ENCODE assay signal across 8 cellular contexts in the genomic region with DNA sequence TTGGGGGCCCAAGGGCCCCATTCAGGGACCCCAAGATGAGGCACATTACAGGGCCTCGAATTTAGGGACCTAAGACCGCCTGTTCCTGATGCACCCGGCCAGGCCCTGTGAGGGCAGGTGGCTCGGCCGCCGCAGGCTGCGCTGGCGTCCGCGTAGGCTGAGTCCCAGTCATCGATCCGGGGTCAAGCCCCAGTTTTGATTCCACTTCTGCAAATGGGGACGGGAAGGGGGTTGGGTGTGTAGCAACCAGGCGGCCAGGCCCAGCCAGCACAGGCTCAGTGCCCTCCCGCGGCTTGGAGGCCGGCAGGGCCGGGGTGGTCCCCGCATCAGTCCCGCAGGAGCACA. TPM values are rescaled to one million over a fixed set of nuclear protein-coding genes. Genes with fewer than 3 reads are reported as not detected.
A peak's percentile ranks its signal among the peaks of the same experiment; 100 is the strongest.
DNase-seq lines count a peak whose midpoint lies in the region; ATAC-seq and TF ChIP-seq lines count a peak whose summit lies in the region.

No MANE protein-coding gene starts in this region.

- WGBS in adrenal gland, 4 donors: 7 to 20% (median 9%) methylated on average over 1 to 20 of the region's 20 CpGs
- 4% methylated on average over 20 of the region's 20 CpGs for WGBS in liver
- 19% methylated on average over 12 of the region's 20 CpGs; no CpG with 5 or more reads in 1 of the 2 donors for WGBS in upper lobe of left lung, 2 donors

- peak overlapping the region; percentile 59 for H3K4me3 ChIP-seq in AG04449 (ENCODE audit: low read depth, low read length)
- H3K4me3 ChIP-seq in HFF-Myc (replicated peaks; ENCODE audit: low read depth, low read length): peak overlapping the region; percentile 45
- H3K4me3 ChIP-seq in adrenal gland: peak overlapping the region in 3 of 4 donors; percentile 40 to 59 (median 46)
- peak overlapping the region; percentile 76 to 87 (median 84) for H3K4me3 ChIP-seq in liver (ENCODE audit: low read depth in 1 of 3, low read length in 3 of 3)
- peak overlapping the region; percentile 44 to 59 (median 58) for H3K4me3 ChIP-seq in upper lobe of left lung

- no peak for TF ChIP-seq RAD21 in liver (IDR thresholded peaks at IDR 0.05)

- TF ChIP-seq EP300 in upper lobe of left lung (IDR thresholded peaks at IDR 0.05): no peak

- TF ChIP-seq POLR2A in adrenal gland (IDR thresholded peaks at IDR 0.05) (no peak), upper lobe of left lung (IDR thresholded peaks at IDR 0.05) (no peak)

- intact Hi-C loops in adrenal gland (cut with DNase I): no loop called here

- peak in 1 of 2 donors; percentile 81 for ATAC-seq in upper lobe of left lung (ENCODE audit: low FRiP score in 2 of 2)

- POLR2A ChIA-PET in AG04449 (lab: Yijun Ruan, JAX): no interaction called here

- H3K36me3 ChIP-seq in adrenal gland (replicated peaks in 1 of 2): peaks cover 0 to 2% of the 10 kb centered on the region in 2 donors
- H3K36me3 ChIP-seq in liver (ENCODE audit: control insufficient read depth in 4 of 4, insufficient read depth in 3 of 4, low read depth in 1 of 4, low read length in 3 of 4): peaks cover 0 to 6% (median 4%) of the 10 kb centered on the region in 4 donors
- H3K36me3 ChIP-seq in upper lobe of left lung: no peaks in the 10 kb centered on the region

- H3K9me3 ChIP-seq in adrenal gland (replicated peaks in 1 of 3) (no peaks in the 10 kb centered on the region), liver (ENCODE audit: control insufficient read depth in 4 of 4, low read length in 3 of 4) (no peaks in the 10 kb centered on the region), upper lobe of left lung (no peaks in the 10 kb centered on the region)

- CTCF ChIA-PET in AG04449 (lab: Yijun Ruan, JAX): no interaction called here

- H3K27ac ChIP-seq in adrenal gland: peak overlapping the region in 4 of 5 donors; percentile 55 to 89 (median 79)
- H3K27ac ChIP-seq in liver (ENCODE audit: low read depth in 1 of 2, low read length in 2 of 2): peak overlapping the region; percentile 91
- peak overlapping the region; percentile 72 to 86 (median 84) for H3K27ac ChIP-seq in upper lobe of left lung

- H3K4me1 ChIP-seq in adrenal gland (replicated peaks in 1 of 2): peaks cover 9 to 15% of the 10 kb centered on the region in 2 donors
- peaks cover 0 to 33% (median 27%) of the 10 kb centered on the region in 4 donors for H3K4me1 ChIP-seq in liver (ENCODE audit: control insufficient read depth in 4 of 4, insufficient read depth in 4 of 4, low read length in 3 of 4)
- peaks cover 0 to 25% (median 3%) of the 10 kb centered on the region in 4 donors for H3K4me1 ChIP-seq in upper lobe of left lung

- no peak for TF ChIP-seq CTCF in AG04449 (IDR thresholded peaks at IDR 0.05; ENCODE audit: insufficient read depth, low read length, missing control alignments)
- TF ChIP-seq CTCF in HFF-Myc (IDR thresholded peaks at IDR 0.05; ENCODE audit: low read depth, low read length, missing control alignments): no peak
- no peak for TF ChIP-seq CTCF in adrenal gland (IDR thresholded peaks at IDR 0.05)
- TF ChIP-seq CTCF in liver (IDR thresholded peaks at IDR 0.05; ENCODE audit: low read depth, low read length, missing input control): no peak
- TF ChIP-seq CTCF in upper lobe of left lung (IDR thresholded peaks at IDR 0.05): no peak

- no peaks in the 10 kb centered on the region for H3K27me3 ChIP-seq in adrenal gland
- no peaks in the 10 kb centered on the region for H3K27me3 ChIP-seq in liver (ENCODE audit: control insufficient read depth in 4 of 4, insufficient read depth in 4 of 4, low read length in 3 of 4)
- no peaks in the 10 kb centered on the region for H3K27me3 ChIP-seq in upper lobe of left lung

- DNase-seq in AG04449 (ENCODE audit: low read depth, low spot score) (no peak), HFF-Myc (ENCODE audit: extremely low read depth, low read depth) (no peak), adrenal gland (no peak), upper lobe of left lung (no peak), GF-D8 (lab: John Stamatoyannopoulos, UW) (no peak), HK-2 (ENCODE audit: unreplicated experiment) (no peak)
- DNase-seq in activated CD4-positive, CD25-positive, alpha-beta regulatory T cell treated with anti-CD3 and anti-CD28 coated beads, Interleukin-2, amount 50 U/mL, for 72 hours: no peak

- peak overlapping the region; percentile 78 to 83 for H3K9ac ChIP-seq in liver (ENCODE audit: low read depth in 1 of 2, low read length in 2 of 2)

TF ChIP-seq in liver, 16 proteins besides CTCF, POLR2A, EP300 and RAD21:
- TF ChIP-seq FOXA2 (IDR thresholded peaks at IDR 0.05) (no peak), TAF1 (conservative IDR thresholded peaks at IDR 0.05) (no peak), SP1 (IDR thresholded peaks at IDR 0.05) (no peak), HNF4A (conservative IDR thresholded peaks at IDR 0.05) (no peak), HNF4G (IDR thresholded peaks at IDR 0.05) (no peak), EGR1 (IDR thresholded peaks at IDR 0.05; ENCODE audit: low read depth in 2 of 2) (no peak), RXRA (IDR thresholded peaks at IDR 0.05) (no peak), GABPA (IDR thresholded peaks at IDR 0.05 in 1 of 2, conservative IDR thresholded peaks at IDR 0.05 in 1 of 2) (no peak), FOXA1 (IDR thresholded peaks at IDR 0.05) (no peak), JUND (IDR thresholded peaks at IDR 0.05) (no peak), NR2F2 (IDR thresholded peaks at IDR 0.05) (no peak), YY1 (IDR thresholded peaks at IDR 0.05) (no peak)
- TF ChIP-seq, protein P1, sequence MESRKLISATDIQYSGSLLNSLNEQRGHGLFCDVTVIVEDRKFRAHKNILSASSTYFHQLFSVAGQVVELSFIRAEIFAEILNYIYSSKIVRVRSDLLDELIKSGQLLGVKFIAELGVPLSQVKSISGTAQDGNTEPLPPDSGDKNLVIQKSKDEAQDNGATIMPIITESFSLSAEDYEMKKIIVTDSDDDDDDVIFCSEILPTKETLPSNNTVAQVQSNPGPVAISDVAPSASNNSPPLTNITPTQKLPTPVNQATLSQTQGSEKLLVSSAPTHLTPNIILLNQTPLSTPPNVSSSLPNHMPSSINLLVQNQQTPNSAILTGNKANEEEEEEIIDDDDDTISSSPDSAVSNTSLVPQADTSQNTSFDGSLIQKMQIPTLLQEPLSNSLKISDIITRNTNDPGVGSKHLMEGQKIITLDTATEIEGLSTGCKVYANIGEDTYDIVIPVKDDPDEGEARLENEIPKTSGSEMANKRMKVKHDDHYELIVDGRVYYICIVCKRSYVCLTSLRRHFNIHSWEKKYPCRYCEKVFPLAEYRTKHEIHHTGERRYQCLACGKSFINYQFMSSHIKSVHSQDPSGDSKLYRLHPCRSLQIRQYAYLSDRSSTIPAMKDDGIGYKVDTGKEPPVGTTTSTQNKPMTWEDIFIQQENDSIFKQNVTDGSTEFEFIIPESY (IDR thresholded peaks at IDR 0.05): no peak
- TF ChIP-seq, protein P2, sequence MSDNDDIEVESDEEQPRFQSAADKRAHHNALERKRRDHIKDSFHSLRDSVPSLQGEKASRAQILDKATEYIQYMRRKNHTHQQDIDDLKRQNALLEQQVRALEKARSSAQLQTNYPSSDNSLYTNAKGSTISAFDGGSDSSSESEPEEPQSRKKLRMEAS (IDR thresholded peaks at IDR 0.05): no peak
- TF ChIP-seq, protein P3, sequence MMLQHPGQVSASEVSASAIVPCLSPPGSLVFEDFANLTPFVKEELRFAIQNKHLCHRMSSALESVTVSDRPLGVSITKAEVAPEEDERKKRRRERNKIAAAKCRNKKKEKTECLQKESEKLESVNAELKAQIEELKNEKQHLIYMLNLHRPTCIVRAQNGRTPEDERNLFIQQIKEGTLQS (IDR thresholded peaks at IDR 0.05): no peak
- TF ChIP-seq, protein P4, sequence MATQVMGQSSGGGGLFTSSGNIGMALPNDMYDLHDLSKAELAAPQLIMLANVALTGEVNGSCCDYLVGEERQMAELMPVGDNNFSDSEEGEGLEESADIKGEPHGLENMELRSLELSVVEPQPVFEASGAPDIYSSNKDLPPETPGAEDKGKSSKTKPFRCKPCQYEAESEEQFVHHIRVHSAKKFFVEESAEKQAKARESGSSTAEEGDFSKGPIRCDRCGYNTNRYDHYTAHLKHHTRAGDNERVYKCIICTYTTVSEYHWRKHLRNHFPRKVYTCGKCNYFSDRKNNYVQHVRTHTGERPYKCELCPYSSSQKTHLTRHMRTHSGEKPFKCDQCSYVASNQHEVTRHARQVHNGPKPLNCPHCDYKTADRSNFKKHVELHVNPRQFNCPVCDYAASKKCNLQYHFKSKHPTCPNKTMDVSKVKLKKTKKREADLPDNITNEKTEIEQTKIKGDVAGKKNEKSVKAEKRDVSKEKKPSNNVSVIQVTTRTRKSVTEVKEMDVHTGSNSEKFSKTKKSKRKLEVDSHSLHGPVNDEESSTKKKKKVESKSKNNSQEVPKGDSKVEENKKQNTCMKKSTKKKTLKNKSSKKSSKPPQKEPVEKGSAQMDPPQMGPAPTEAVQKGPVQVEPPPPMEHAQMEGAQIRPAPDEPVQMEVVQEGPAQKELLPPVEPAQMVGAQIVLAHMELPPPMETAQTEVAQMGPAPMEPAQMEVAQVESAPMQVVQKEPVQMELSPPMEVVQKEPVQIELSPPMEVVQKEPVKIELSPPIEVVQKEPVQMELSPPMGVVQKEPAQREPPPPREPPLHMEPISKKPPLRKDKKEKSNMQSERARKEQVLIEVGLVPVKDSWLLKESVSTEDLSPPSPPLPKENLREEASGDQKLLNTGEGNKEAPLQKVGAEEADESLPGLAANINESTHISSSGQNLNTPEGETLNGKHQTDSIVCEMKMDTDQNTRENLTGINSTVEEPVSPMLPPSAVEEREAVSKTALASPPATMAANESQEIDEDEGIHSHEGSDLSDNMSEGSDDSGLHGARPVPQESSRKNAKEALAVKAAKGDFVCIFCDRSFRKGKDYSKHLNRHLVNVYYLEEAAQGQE (IDR thresholded peaks at IDR 0.05): no peak

RNA-seq across cellular contexts. Expression of a gene that starts 0.3 kb away (rescaled TPM):
- total RNA-seq in adrenal gland (10 to 100 TPM in 7 of 8 donors, 1 to 10 TPM in 1; 9.9 to 53.8 (median 42.9) TPM), liver (10 to 100 TPM; 10.1 to 15.6 TPM), upper lobe of left lung (10 to 100 TPM in 3 of 6 donors, 1 to 10 TPM in 3; 2.1 to 20.4 (median 10.2) TPM)
- polyA plus RNA-seq in adrenal gland (10 to 100 TPM in 2 of 3 donors, 1 to 10 TPM in 1; 5.5 to 38.7 (median 16.5) TPM), liver (10 to 100 TPM; 15.2 to 28.3 TPM)
